Comparison of ENCODE assay signal across 1 cellular context in genomic region chr20:47972916-47973309, GRCh38.
TF ChIP-seq lines count a peak whose summit lies in the region.

No MANE protein-coding gene starts in this region.

TF ChIP-seq in H1, 55 proteins besides CTCF, POLR2A, EP300 and RAD21:
- TF ChIP-seq CHD7 (IDR thresholded peaks at IDR 0.05; ENCODE audit: insufficient replicate concordance, low read length) (no peak), CBX5 (IDR thresholded peaks at IDR 0.05; ENCODE audit: low read depth, low read length) (no peak), KDM4A (IDR thresholded peaks at IDR 0.05; ENCODE audit: low read depth, low read length, severe bottlenecking) (no peak), CHD1 (IDR thresholded peaks at IDR 0.05; ENCODE audit: low read depth, low read length) (no peak), KDM1A (IDR thresholded peaks at IDR 0.05; ENCODE audit: borderline replicate concordance, low read length) (no peak), MAFK (IDR thresholded peaks at IDR 0.05; ENCODE audit: low read depth, low read length) (no peak), SP2 (IDR thresholded peaks at IDR 0.05; ENCODE audit: low read length) (no peak), TAF7 (optimal IDR thresholded peaks at IDR 0.05; ENCODE audit: borderline replicate concordance, low read depth, low read length) (no peak), RXRA (IDR thresholded peaks at IDR 0.05; ENCODE audit: insufficient read depth, low read depth, low read length) (no peak), NRF1 (IDR thresholded peaks at IDR 0.05; ENCODE audit: low read depth, low read length) (no peak), RNF2 (IDR thresholded peaks at IDR 0.05; ENCODE audit: borderline replicate concordance, low read depth, low read length, missing control alignments, poor library complexity, severe bottlenecking) (no peak), CTBP2 (IDR thresholded peaks at IDR 0.05; ENCODE audit: borderline replicate concordance, insufficient read depth, insufficient read length, low read length) (no peak), USF2 (IDR thresholded peaks at IDR 0.05; ENCODE audit: low read length) (no peak), BRCA1 (IDR thresholded peaks at IDR 0.05; ENCODE audit: low read depth, low read length) (no peak), TBP (IDR thresholded peaks at IDR 0.05; ENCODE audit: low read depth, low read length) (no peak), KDM5A (IDR thresholded peaks at IDR 0.05; ENCODE audit: low read length) (no peak), MAX (IDR thresholded peaks at IDR 0.05) (no peak), POU5F1 (IDR thresholded peaks at IDR 0.05; ENCODE audit: low read depth, low read length) (no peak), SIRT6 (IDR thresholded peaks at IDR 0.05; ENCODE audit: low read length) (no peak), RFX5 (IDR thresholded peaks at IDR 0.05; ENCODE audit: borderline replicate concordance, low read depth, low read length) (no peak)
